Comparison of ENCODE assay signal across 9 cellular contexts in the genomic region with DNA sequence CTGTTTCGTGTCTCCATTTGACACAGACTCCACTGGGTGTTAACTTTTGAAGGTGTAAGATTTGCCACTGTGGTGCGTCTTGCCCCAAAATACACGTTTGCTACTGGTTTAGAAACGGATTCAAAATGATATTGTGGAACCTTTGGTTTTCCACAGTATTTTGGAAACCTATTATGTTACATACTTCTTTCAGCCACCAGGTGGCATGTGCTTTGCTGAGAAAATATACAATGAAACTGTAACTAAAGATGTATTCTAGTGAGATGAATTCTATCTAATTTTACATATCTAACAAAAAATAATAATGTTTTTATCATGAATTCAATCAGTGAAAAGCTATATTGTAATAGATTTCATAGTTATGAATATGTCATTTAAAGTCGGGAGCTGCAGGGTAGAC. TPM values are rescaled to one million over a fixed set of nuclear protein-coding genes. Genes with fewer than 3 reads are reported as not detected.
DNase-seq lines count a peak whose midpoint lies in the region; ATAC-seq and TF ChIP-seq lines count a peak whose summit lies in the region.
"Had no signal": no experiment of that assay in that cellular context is flagged by ENCODE, and none has a peak within 500 bp of the region (broad histone marks: within the 10 kb centered on the region; RNA-seq: fewer than 3 reads in every experiment).

No MANE protein-coding gene starts in this region.

- ATAC-seq in esophagus mucosa (no peak), HG03469 (IDR thresholded peaks at IDR 0.05; ENCODE audit: unreplicated experiment) (no peak)

- H3K4me3 ChIP-seq in LNCaP clone FGC (ENCODE audit: low read depth, low read length): no peak overlapping the region

- TF ChIP-seq CTCF in LNCaP clone FGC (IDR thresholded peaks at IDR 0.05; ENCODE audit: control insufficient read depth, extremely low read depth, insufficient read depth): peak; percentile 53

- peak; percentile 57 for DNase-seq in DMS 273 (lab: John Stamatoyannopoulos, UW; ENCODE audit: unreplicated experiment)
- no peak for DNase-seq in DMS 273 treated with DMSO at 0.1 percent for 48 hours (lab: John Stamatoyannopoulos, UW)
- DNase-seq in LNCaP clone FGC (ENCODE audit: low read depth): no peak
- DNase-seq in cerebellar cortex (ENCODE audit: low spot score): peak; percentile 11
- peak; percentile 14 for DNase-seq in pons (ENCODE audit: low spot score)
- no peak for DNase-seq in stimulated activated CD4-positive, alpha-beta T cell treated with anti-CD3 and anti-CD28 coated beads, Interleukin-1b, Interleukin-23, amount 100 ng/mL, for 48 hours

RNA-seq across cellular contexts. Expression of a gene that starts 28.4 kb away (rescaled TPM):
- total RNA-seq in esophagus mucosa: 0.32 TPM
- total RNA-seq: activated CD8-positive, alpha-beta memory T cell treated with anti-CD3 and anti-CD28 coated beads for 36 hours had no signal

RNA-seq across cellular contexts. Expression of a gene that starts 56.2 kb away (rescaled TPM):
- total RNA-seq in esophagus mucosa: not detected
- total RNA-seq: activated CD8-positive, alpha-beta memory T cell treated with anti-CD3 and anti-CD28 coated beads for 36 hours had no signal

Comparison
In these comparisons a context has a peak if more than half of its experiments do, and no peak if none do; other contexts are left out.
1. DNase-seq: peak in DMS 273 (single experiment), cerebellar cortex (single experiment) and pons (single experiment); none in DMS 273 treated with DMSO at 0.1 percent for 48 hours (single experiment), LNCaP clone FGC (single experiment) and stimulated activated CD4-positive, alpha-beta T cell treated with anti-CD3 and anti-CD28 coated beads, Interleukin-1b, Interleukin-23, amount 100 ng/mL, for 48 hours (single experiment).